Comparison of ENCODE assay signal across 16 cellular contexts in the genomic region with DNA sequence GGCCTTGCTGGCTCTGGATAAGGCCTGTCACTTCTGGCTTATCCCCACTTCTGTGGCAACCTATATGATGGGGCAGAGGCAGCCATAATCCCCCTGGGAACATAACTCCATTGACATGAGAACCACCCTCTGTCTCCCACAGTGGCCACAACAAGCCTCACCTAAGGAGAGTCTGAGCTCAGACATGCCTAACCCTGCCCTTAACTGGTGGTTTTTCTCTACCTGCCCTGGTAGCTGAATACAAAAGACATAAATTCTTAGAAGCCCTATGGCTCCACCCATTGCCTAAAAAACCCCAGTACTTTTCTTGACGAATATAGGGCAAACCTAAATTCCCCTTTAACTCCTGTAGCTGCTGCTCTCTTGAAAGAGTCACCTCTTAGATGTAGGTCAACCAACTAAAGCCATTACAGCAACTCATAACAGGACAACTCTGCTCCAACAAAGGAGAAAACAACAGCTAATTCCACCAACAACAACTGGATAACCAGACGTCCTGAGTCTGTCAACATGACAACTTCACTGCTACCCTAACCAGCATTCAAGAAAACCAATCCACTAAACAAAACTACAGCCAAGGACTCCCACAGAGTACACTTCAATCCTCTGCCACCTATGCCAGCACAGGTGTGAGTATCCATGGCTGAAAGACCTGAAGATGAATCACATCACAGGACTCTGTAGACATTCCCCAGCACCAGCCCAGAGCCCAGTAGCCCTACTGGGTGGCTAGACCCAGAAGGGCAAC.
DNase-seq lines count a peak whose midpoint lies in the region; ATAC-seq and TF ChIP-seq lines count a peak whose summit lies in the region.
"Had no signal": no experiment of that assay in that cellular context is flagged by ENCODE, and none has a peak within 500 bp of the region (broad histone marks: within the 10 kb centered on the region; RNA-seq: fewer than 3 reads in every experiment).

No MANE protein-coding gene starts in this region.

- ATAC-seq in GM18870 (IDR thresholded peaks at IDR 0.05; ENCODE audit: unreplicated experiment) = peak; percentile 43
- ATAC-seq in GM21576 (IDR thresholded peaks at IDR 0.05; ENCODE audit: unreplicated experiment) = peak; percentile 48
- peak; percentile 35 for ATAC-seq in HG02981 (IDR thresholded peaks at IDR 0.05; ENCODE audit: unreplicated experiment)
- ATAC-seq in HG03558 (IDR thresholded peaks at IDR 0.05; ENCODE audit: extremely low read depth, unreplicated experiment) = peak; percentile 31
- ATAC-seq in WTC11 = no peak
- ATAC-seq: gastrocnemius medialis had no signal

- DNase-seq in head of caudate nucleus (no peak), A673 (ENCODE audit: low spot score) (no peak), WTC11 (ENCODE audit: low spot score) (no peak), osteocyte (ENCODE audit: extremely low spot score, unreplicated experiment) (no peak)
- DNase-seq: activated naive CD4-positive, alpha-beta T cell treated with anti-CD3 and anti-CD28 coated beads, Interleukin-2, amount 10 ng/mL, durations not matched to agents 7 days and 5 days; AML-193; DMS 273 treated with DMSO at 0.1 percent for 48 hours; gastrocnemius medialis; midbrain; NCI-H2171 had no signal

- peaks cover 12% of the 10 kb centered on the region for H3K9me3 ChIP-seq in A673 (ENCODE audit: low read depth, low read length, poor library complexity, severe bottlenecking)
- H3K9me3 ChIP-seq: gastrocnemius medialis had no signal

- no peak overlapping the region for H3K4me3 Mint-ChIP-seq in WTC11
- no peak overlapping the region for H3K4me3 Mint-ChIP-seq in osteocyte (ENCODE audit: unreplicated experiment)
- H3K4me3 Mint-ChIP-seq: activated naive CD4-positive, alpha-beta T cell treated with anti-CD3 and anti-CD28 coated beads, Interleukin-2, amount 10 ng/mL, durations not matched to agents 7 days and 5 days had no signal

- H3K27ac ChIP-seq in A673 (ENCODE audit: low read depth, low read length, poor library complexity, severe bottlenecking) = no peak overlapping the region
- H3K27ac ChIP-seq: gastrocnemius medialis, skin epidermis, VCaP had no signal

- TF ChIP-seq CTCF in A673 (conservative IDR thresholded peaks at IDR 0.05; ENCODE audit: low read depth, low read length) (no peak), WTC11 (IDR thresholded peaks at IDR 0.05) (no peak), osteocyte (IDR thresholded peaks at IDR 0.05) (no peak)

- intact Hi-C loops in head of caudate nucleus (cut with DNase I) = no loop called here
- intact Hi-C loops in A673 (cut with micrococcal nuclease; ENCODE audit: unreplicated experiment) = no loop called here

- BruUV-seq in A673 (replicated peaks; lab: Mats Ljungman, UMichigan) = no TSS peak

- H3K4me3 ChIP-seq in A673 (ENCODE audit: low read depth, low read length, poor library complexity, severe bottlenecking) = no peak overlapping the region
- H3K4me3 ChIP-seq: gastrocnemius medialis, skin epidermis had no signal

- H3K27me3 Mint-ChIP-seq in WTC11 (ENCODE audit: low read depth) = peaks cover 9% of the 10 kb centered on the region; the same call in 1 of the 2 replicates
- H3K27me3 Mint-ChIP-seq in osteocyte (ENCODE audit: unreplicated experiment) = no peaks in the 10 kb centered on the region
- H3K27me3 Mint-ChIP-seq: activated naive CD4-positive, alpha-beta T cell treated with anti-CD3 and anti-CD28 coated beads, Interleukin-2, amount 10 ng/mL, durations not matched to agents 7 days and 5 days had no signal

- H3K36me3 Mint-ChIP-seq in WTC11 (peaks cover 64% of the 10 kb centered on the region), osteocyte (ENCODE audit: unreplicated experiment) (no peaks in the 10 kb centered on the region)
- H3K36me3 Mint-ChIP-seq: activated naive CD4-positive, alpha-beta T cell treated with anti-CD3 and anti-CD28 coated beads, Interleukin-2, amount 10 ng/mL, durations not matched to agents 7 days and 5 days had no signal

- POLR2A ChIA-PET in A673 (lab: Charles Lee; ENCODE audit: low non-redundant PET) (no interaction called here), WTC11 (lab: Charles Lee) (no interaction called here)

- peaks cover 9% of the 10 kb centered on the region for H3K4me1 Mint-ChIP-seq in WTC11
- peaks cover 15% of the 10 kb centered on the region for H3K4me1 Mint-ChIP-seq in osteocyte (ENCODE audit: unreplicated experiment)
- H3K4me1 Mint-ChIP-seq: activated naive CD4-positive, alpha-beta T cell treated with anti-CD3 and anti-CD28 coated beads, Interleukin-2, amount 10 ng/mL, durations not matched to agents 7 days and 5 days had no signal

- H3K4me1 ChIP-seq in A673 (ENCODE audit: insufficient read depth, low read length, poor library complexity, severe bottlenecking) = no peaks in the 10 kb centered on the region
- H3K4me1 ChIP-seq: gastrocnemius medialis had no signal

- H3K27me3 ChIP-seq in A673 (replicated peaks; ENCODE audit: insufficient read depth, low read depth, low read length, poor library complexity) = no peaks in the 10 kb centered on the region
- H3K27me3 ChIP-seq: gastrocnemius medialis had no signal

- H3K27ac Mint-ChIP-seq in WTC11 (no peak overlapping the region), osteocyte (ENCODE audit: unreplicated experiment) (no peak overlapping the region)
- H3K27ac Mint-ChIP-seq: activated naive CD4-positive, alpha-beta T cell treated with anti-CD3 and anti-CD28 coated beads, Interleukin-2, amount 10 ng/mL, durations not matched to agents 7 days and 5 days had no signal

- CTCF ChIA-PET in A673 (lab: Charles Lee) (no interaction called here), WTC11 (lab: Charles Lee) (no interaction called here)

- peaks cover 72% of the 10 kb centered on the region for H3K9me3 Mint-ChIP-seq in WTC11
- H3K9me3 Mint-ChIP-seq in osteocyte (ENCODE audit: unreplicated experiment) = peaks cover 29% of the 10 kb centered on the region

- H3K36me3 ChIP-seq in A673 (ENCODE audit: insufficient read depth, low read length, poor library complexity, severe bottlenecking) = no peaks in the 10 kb centered on the region
- H3K36me3 ChIP-seq: gastrocnemius medialis had no signal

TF ChIP-seq in WTC11, 78 proteins besides CTCF, POLR2A, EP300 and RAD21:
- TF ChIP-seq, protein P1, sequence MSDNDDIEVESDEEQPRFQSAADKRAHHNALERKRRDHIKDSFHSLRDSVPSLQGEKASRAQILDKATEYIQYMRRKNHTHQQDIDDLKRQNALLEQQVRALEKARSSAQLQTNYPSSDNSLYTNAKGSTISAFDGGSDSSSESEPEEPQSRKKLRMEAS (CRISPR knock-in tag; IDR thresholded peaks at IDR 0.05) = no peak
- TF ChIP-seq ETV6 (CRISPR knock-in tag; IDR thresholded peaks at IDR 0.05) = no peak
- no peak for TF ChIP-seq TEAD4 (CRISPR knock-in tag; IDR thresholded peaks at IDR 0.05)
- TF ChIP-seq CREB1 (CRISPR knock-in tag; IDR thresholded peaks at IDR 0.05) = no peak
- no peak for TF ChIP-seq JUN (CRISPR knock-in tag; IDR thresholded peaks at IDR 0.05)
- no peak for TF ChIP-seq MXD4 (CRISPR knock-in tag; IDR thresholded peaks at IDR 0.05; ENCODE audit: borderline replicate concordance)
- TF ChIP-seq TEAD1 (CRISPR knock-in tag; IDR thresholded peaks at IDR 0.05) = no peak
- no peak for TF ChIP-seq ZNF263 (CRISPR knock-in tag; IDR thresholded peaks at IDR 0.05; ENCODE audit: low read depth)
- no peak for TF ChIP-seq RELA (CRISPR knock-in tag; IDR thresholded peaks at IDR 0.05; ENCODE audit: borderline replicate concordance)
- TF ChIP-seq NFATC4 (CRISPR knock-in tag; IDR thresholded peaks at IDR 0.05) = no peak
- no peak for TF ChIP-seq NFE2L1 (CRISPR knock-in tag; IDR thresholded peaks at IDR 0.05)
- no peak for TF ChIP-seq NFYB (CRISPR knock-in tag; conservative IDR thresholded peaks at IDR 0.05; ENCODE audit: low read depth)
- TF ChIP-seq TP53 (CRISPR knock-in tag; IDR thresholded peaks at IDR 0.05) = no peak
